Comparison of ENCODE assay signal across 8 cellular contexts in genomic region chrX:1205681-1206611, GRCh38. TPM values are rescaled to one million over a fixed set of nuclear protein-coding genes. Genes with fewer than 3 reads are reported as not detected.
DNase-seq lines count a peak whose midpoint lies in the region; ATAC-seq and TF ChIP-seq lines count a peak whose summit lies in the region.

No MANE protein-coding gene starts in this region.

- no peaks in the 10 kb centered on the region for H3K79me2 ChIP-seq in OCI-LY7 (ENCODE audit: insufficient read depth, low read depth, low read length)

- BruUV-seq in OCI-LY7 (replicated peaks; lab: Mats Ljungman, UMichigan), result no TSS peak
- BruUV-seq in MCF 10A (replicated peaks; lab: Mats Ljungman, UMichigan), result no TSS peak

- H3K4me1 ChIP-seq in OCI-LY7 (ENCODE audit: insufficient read depth, low read length, poor library complexity, severe bottlenecking) (peaks cover 24% of the 10 kb centered on the region), skeletal muscle tissue (ENCODE audit: control insufficient read depth in 3 of 3, insufficient read depth in 3 of 3, low read length in 3 of 3) (peaks cover 0 to 4% (median 0%) of the 10 kb centered on the region in 3 donors)

- peak overlapping the region; percentile 63 for H3K27ac ChIP-seq in OCI-LY7 (ENCODE audit: low read depth, low read length, poor library complexity, severe bottlenecking)
- no peak overlapping the region for H3K27ac ChIP-seq in skeletal muscle tissue (ENCODE audit: low read depth, low read length)

- no peaks in the 10 kb centered on the region for H4K20me1 ChIP-seq in OCI-LY7 (ENCODE audit: insufficient read depth, low read length)

- H3K27ac Mint-ChIP-seq in MCF 10A (ENCODE audit: low read depth, unreplicated experiment), result no peak overlapping the region

- H3K9ac ChIP-seq in skeletal muscle tissue (ENCODE audit: low read depth in 1 of 3, low read length in 3 of 3), result no peak overlapping the region

- H3K9me3 ChIP-seq in OCI-LY7 (ENCODE audit: low read length) (no peaks in the 10 kb centered on the region), iPS-18c (ENCODE audit: control insufficient read depth, insufficient read depth, low read length) (peaks cover 7% of the 10 kb centered on the region), skeletal muscle tissue (ENCODE audit: control insufficient read depth in 3 of 3, low read length in 3 of 3) (no peaks in the 10 kb centered on the region)

- CTCF ChIA-PET in OCI-LY7 (lab: Charles Lee; ENCODE audit: unreplicated experiment) (no interaction called here), MCF 10A (lab: Yijun Ruan, JAX) (no interaction called here)

- peaks cover 7% of the 10 kb centered on the region for H3K9me3 Mint-ChIP-seq in MCF 10A (ENCODE audit: unreplicated experiment)

- no peak for DNase-seq in GM12864 (ENCODE audit: low read depth)
- peak; percentile 95 for DNase-seq in OCI-LY7 (ENCODE audit: low spot score)
- peak; percentile 3 for DNase-seq in MCF 10A (ENCODE audit: unreplicated experiment)
- DNase-seq in NCI-H526 (lab: John Stamatoyannopoulos, UW), result no peak

- no peak overlapping the region for H3K4me3 Mint-ChIP-seq in MCF 10A (ENCODE audit: unreplicated experiment)

- H3K4me2 ChIP-seq in OCI-LY7 (ENCODE audit: low read length), result peak overlapping the region; percentile 71

- TF ChIP-seq CTCF in GM12864 (IDR thresholded peaks at IDR 0.05; ENCODE audit: low read depth, low read length, missing control alignments), result no peak
- TF ChIP-seq CTCF in OCI-LY7 (conservative IDR thresholded peaks at IDR 0.05; ENCODE audit: low read length), result no peak
- no peak for TF ChIP-seq CTCF in MCF 10A (IDR thresholded peaks at IDR 0.05; ENCODE audit: unreplicated experiment)

- H2AFZ ChIP-seq in OCI-LY7 (ENCODE audit: low read length), result peak overlapping the region; percentile 94

- peak overlapping the region; percentile 5; the same call in 1 of the 2 replicates for H3K4me3 ChIP-seq in GM12864 (ENCODE audit: low read depth, low read length)
- peak overlapping the region; percentile 72 for H3K4me3 ChIP-seq in OCI-LY7 (ENCODE audit: low read depth, low read length, poor library complexity, severe bottlenecking)
- peak overlapping the region; percentile 30; the same call in 1 of the 2 replicates for H3K4me3 ChIP-seq in iPS-18c (ENCODE audit: insufficient read depth, low read depth, low read length)
- H3K4me3 ChIP-seq in skeletal muscle tissue (ENCODE audit: low read length in 3 of 3), result peak overlapping the region; percentile 11 to 69 (median 29)

- H3K27me3 ChIP-seq in skeletal muscle tissue (ENCODE audit: control insufficient read depth in 3 of 3, insufficient read depth in 3 of 3, low read length in 3 of 3), result peaks cover 0 to 3% (median 0%) of the 10 kb centered on the region in 3 donors

- H3K36me3 Mint-ChIP-seq in MCF 10A (ENCODE audit: insufficient read depth, unreplicated experiment), result no peaks in the 10 kb centered on the region

- intact Hi-C loops in OCI-LY7 (cut with micrococcal nuclease; ENCODE audit: unreplicated experiment) (loop anchor here (1.0 to 5.0 kb wide), 3 partner anchors 9 to 186 kb away; partner anchors contain the start of gene SLC25A6), MCF 10A (cut with micrococcal nuclease) (loop anchor here (2.0 kb wide), 1 partner anchor 41 kb away; no protein-coding TSS in a partner anchor)

- no peaks in the 10 kb centered on the region for H3K36me3 ChIP-seq in OCI-LY7 (ENCODE audit: insufficient read depth, low read length)
- H3K36me3 ChIP-seq in skeletal muscle tissue (ENCODE audit: control insufficient read depth in 3 of 3, insufficient read depth in 3 of 3, low read length in 3 of 3), result no peaks in the 10 kb centered on the region

- H3K4me1 Mint-ChIP-seq in MCF 10A (ENCODE audit: insufficient read depth, unreplicated experiment), result peaks cover 7% of the 10 kb centered on the region

- H3K9me2 ChIP-seq in OCI-LY7 (ENCODE audit: insufficient read depth, low read length), result no peaks in the 10 kb centered on the region

- POLR2A ChIA-PET in OCI-LY7 (lab: Charles Lee), result no interaction called here
- POLR2A ChIA-PET in MCF 10A (lab: Yijun Ruan, JAX), result no interaction called here

- no peaks in the 10 kb centered on the region for H3K27me3 Mint-ChIP-seq in MCF 10A (ENCODE audit: insufficient read depth, unreplicated experiment)

- ATAC-seq in HG03439 (IDR thresholded peaks at IDR 0.05; ENCODE audit: unreplicated experiment), result no peak
- no peak for ATAC-seq in HG03460 (IDR thresholded peaks at IDR 0.05; ENCODE audit: unreplicated experiment)

RNA-seq across cellular contexts. Expression of gene CRLF2, which starts 6.5 kb away (rescaled TPM):
- 1.0 and 3.3 TPM in 2 replicates for total RNA-seq in OCI-LY7 (2014; rRNA removed; shearing (Covaris generic))
- total RNA-seq in OCI-LY7 (2022) (0.80 and 1.2 TPM in 2 replicates), MCF 10A (2022) (not detected in 2 replicates), skeletal muscle tissue (0.52 TPM)

Comparison
In these comparisons a context has a peak if more than half of its experiments do, and no peak if none do; other contexts are left out.
1. DNase-seq: peak in OCI-LY7 (single experiment) and MCF 10A (single experiment); none in GM12864 (single experiment) and NCI-H526 (0 of 2).
2. H3K4me3 ChIP-seq: peak in every context shown above with its lines; median percentile 72 in OCI-LY7; 30 in iPS-18c; 29 in skeletal muscle tissue; 5 in GM12864.